ENCODE assay signal across 12 cellular contexts in the genomic region with DNA sequence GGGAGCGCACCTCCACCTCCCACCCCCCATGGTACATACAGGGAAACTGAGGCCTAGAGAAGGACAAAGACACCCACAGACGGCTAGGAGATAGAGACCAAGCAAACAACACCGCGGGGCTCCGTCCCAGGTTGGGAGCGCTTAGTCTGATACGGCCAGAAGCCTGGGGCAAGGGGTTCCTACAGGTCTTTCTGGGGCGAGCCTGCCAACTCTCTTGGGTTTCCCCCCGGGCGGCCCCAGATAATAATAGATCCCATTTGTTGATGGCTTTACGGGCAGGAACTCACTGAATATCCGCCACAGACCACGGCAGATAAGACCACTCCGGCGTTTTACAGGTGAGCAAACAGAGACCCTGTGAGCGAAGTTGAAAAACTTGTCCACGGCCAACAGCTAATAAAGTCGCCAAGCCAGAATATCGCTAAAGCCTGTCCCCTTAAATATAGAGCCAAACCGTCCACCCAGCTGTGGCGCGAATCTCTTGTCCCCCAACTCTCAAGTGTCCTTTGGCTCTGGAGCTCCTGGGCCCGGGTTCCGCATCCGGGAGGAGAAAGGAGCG. TPM values are rescaled to one million over a fixed set of nuclear protein-coding genes. Genes with fewer than 3 reads are reported as not detected.
DNase-seq lines count a peak whose midpoint lies in the region; ATAC-seq and TF ChIP-seq lines count a peak whose summit lies in the region.
"Had no signal": no experiment of that assay in that cellular context is flagged by ENCODE, and none has a peak within 500 bp of the region (broad histone marks: within the 10 kb centered on the region; RNA-seq: fewer than 3 reads in every experiment).

No MANE protein-coding gene starts in this region.

- DNase-seq in GM12865 (ENCODE audit: low read depth) (peak; percentile 57), activated B cell treated with CpG ODN at 0.5 μM for 24 hours (peak; percentile 51), iPS DF 6.9 (ENCODE audit: low read depth, low spot score) (no peak), sigmoid colon (no peak), HT-29 (ENCODE audit: low spot score) (no peak), Kasumi-1 (lab: John Stamatoyannopoulos, UW) (no peak)
- DNase-seq: GF-D8, NCI-H2107, OCI-M1 had no signal

- no peak for TF ChIP-seq POLR2A in sigmoid colon (IDR thresholded peaks at IDR 0.05)

- CTCF ChIA-PET in activated B cell treated with CpG ODN at 0.5 μM for 24 hours (lab: Charles Lee): interaction anchor here (0.8 to 9.6 kb wide), 11 partner anchors 10 to 1029 kb away, joined by 3 to 231 read pairs (median 7); no protein-coding TSS in a partner anchor

- H3K27ac ChIP-seq in iPS DF 6.9 (ENCODE audit: low read length) (no peak overlapping the region), sigmoid colon (peak overlapping the region in 3 of 4 donors; percentile 32 to 48 (median 37))

- no peaks in the 10 kb centered on the region for H3K9me3 ChIP-seq in iPS DF 6.9 (ENCODE audit: control insufficient read depth, insufficient read depth, low read length)
- no peaks in the 10 kb centered on the region for H3K9me3 ChIP-seq in sigmoid colon

- H3K27me3 ChIP-seq in iPS DF 6.9 (ENCODE audit: control insufficient read depth, insufficient read depth, low read length) (peaks cover 58% of the 10 kb centered on the region), sigmoid colon (peaks cover 34 to 87% (median 68%) of the 10 kb centered on the region in 3 donors)

- no peaks in the 10 kb centered on the region for H3K9me3 Mint-ChIP-seq in activated B cell treated with CpG ODN at 0.5 μM for 24 hours

- peak overlapping the region; percentile 86 for H3K4me3 Mint-ChIP-seq in activated B cell treated with CpG ODN at 0.5 μM for 24 hours

- POLR2A ChIA-PET in activated B cell treated with CpG ODN at 0.5 μM for 24 hours (lab: Charles Lee): interaction anchor here (0.6 to 13.9 kb wide), 37 partner anchors 9 to 933 kb away, joined by 3 to 483 read pairs (median 6); no protein-coding TSS in a partner anchor

- H3K4me1 Mint-ChIP-seq in activated B cell treated with CpG ODN at 0.5 μM for 24 hours: peaks cover 64% of the 10 kb centered on the region

- H3K36me3 ChIP-seq in iPS DF 6.9 (ENCODE audit: control insufficient read depth, insufficient read depth, low read length) (no peaks in the 10 kb centered on the region), sigmoid colon (no peaks in the 10 kb centered on the region)

- TF ChIP-seq EP300 in sigmoid colon (IDR thresholded peaks at IDR 0.05): no peak

- ATAC-seq in activated B cell treated with CpG ODN at 0.5 μM for 24 hours (ENCODE audit: low read depth): peak; percentile 16
- no peak for ATAC-seq in GM19023 (IDR thresholded peaks at IDR 0.05; ENCODE audit: unreplicated experiment)
- ATAC-seq in HG02852 (IDR thresholded peaks at IDR 0.05; ENCODE audit: unreplicated experiment): no peak
- ATAC-seq: SK-N-SH treated with all-trans-retinoic acid at 6 μM for 48 hours had no signal

- WGBS in iPS DF 6.9 (ENCODE audit: insufficient coverage, insufficient read length): no CpG with 5 or more reads among the region's 26 CpGs
- WGBS in sigmoid colon, 2 donors: 12 to 17% methylated on average over 26 of the region's 26 CpGs

- peaks cover 37% of the 10 kb centered on the region for H3K36me3 Mint-ChIP-seq in activated B cell treated with CpG ODN at 0.5 μM for 24 hours (ENCODE audit: low read depth)

- peak overlapping the region; percentile 80 for H3K4me3 ChIP-seq in GM12865 (ENCODE audit: low read depth, low read length)
- H3K4me3 ChIP-seq in iPS DF 6.9 (ENCODE audit: low read length): peak overlapping the region; percentile 29; the same call in 1 of the 2 replicates
- no peak overlapping the region for H3K4me3 ChIP-seq in sigmoid colon

- TF ChIP-seq CTCF in GM12865 (IDR thresholded peaks at IDR 0.05; ENCODE audit: insufficient read depth, low read depth, low read length, missing control alignments): no peak
- TF ChIP-seq CTCF in activated B cell treated with CpG ODN at 0.5 μM for 24 hours (IDR thresholded peaks at IDR 0.05): no peak
- TF ChIP-seq CTCF in sigmoid colon (IDR thresholded peaks at IDR 0.05): no peak

- intact Hi-C loops in activated B cell treated with CpG ODN at 0.5 μM for 24 hours (cut with micrococcal nuclease) (loop anchor here (1.0 to 10.0 kb wide), 5 partner anchors 21 to 1833 kb away; no protein-coding TSS in a partner anchor), sigmoid colon (cut with DNase I) (loop anchor here (5.0 to 10.0 kb wide), 2 partner anchors 48 to 1290 kb away; no protein-coding TSS in a partner anchor)

- H3K4me1 ChIP-seq in iPS DF 6.9 (ENCODE audit: control insufficient read depth, insufficient read depth, low read length): peaks cover 4% of the 10 kb centered on the region
- H3K4me1 ChIP-seq in sigmoid colon: peaks cover 0 to 41% (median 38%) of the 10 kb centered on the region in 4 donors

- H3K27me3 Mint-ChIP-seq in activated B cell treated with CpG ODN at 0.5 μM for 24 hours: no peaks in the 10 kb centered on the region

- peak overlapping the region; percentile 95 for H3K27ac Mint-ChIP-seq in activated B cell treated with CpG ODN at 0.5 μM for 24 hours

RNA-seq across cellular contexts. Expression of gene EBF1, which starts 5.1 kb away (rescaled TPM):
- total RNA-seq in activated B cell treated with CpG ODN at 0.5 μM for 24 hours: 195 and 247 TPM in 2 replicates
- 10 to 100 TPM; 11.9 to 30.5 (median 25.9) TPM for total RNA-seq in sigmoid colon
- 1 to 10 TPM in 2 of 3 donors, under 1 TPM in 1; 0.46 to 6.0 (median 4.5) TPM for polyA plus RNA-seq in sigmoid colon
- total RNA-seq in HT-29 (2014; rRNA removed; shearing (Covaris generic)): not detected in 2 replicates

Comparison
In these comparisons a context has a peak if more than half of its experiments do, and no peak if none do; other contexts are left out.
1. DNase-seq: peak in GM12865 (single experiment) and activated B cell treated with CpG ODN at 0.5 μM for 24 hours (single experiment); none in iPS DF 6.9 (single experiment), sigmoid colon (single experiment), HT-29 (single experiment) and Kasumi-1 (0 of 2).
2. H3K4me3 ChIP-seq: peak in GM12865 (single experiment) and iPS DF 6.9 (single experiment); none in sigmoid colon (0 of 4).
3. RNA of gene EBF1, which starts 5.1 kb away (total RNA-seq): 195 to 247 TPM in activated B cell treated with CpG ODN at 0.5 μM for 24 hours and 11.9 to 30.5 TPM in sigmoid colon; not detected in HT-29; every median in the first group is over 10 times any median in the second.